In genomic region chr1:235835226-235835625, GRCh38 we compare ENCODE assay signal across 12 cellular contexts. TPM values are rescaled to one million over a fixed set of nuclear protein-coding genes. Genes with fewer than 3 reads are reported as not detected.
DNase-seq lines count a peak whose midpoint lies in the region; ATAC-seq, FAIRE-seq and TF ChIP-seq lines count a peak whose summit lies in the region.
"Had no signal": no experiment of that assay in that cellular context is flagged by ENCODE, and none has a peak within 500 bp of the region (broad histone marks: within the 10 kb centered on the region; RNA-seq: fewer than 3 reads in every experiment).

No MANE protein-coding gene starts in this region.

- no peak overlapping the region for H3K4me3 ChIP-seq in body of pancreas
- H3K4me3 ChIP-seq in spleen: no peak overlapping the region

- peak; percentile 72 for ATAC-seq in body of pancreas

- H3K36me3 ChIP-seq in body of pancreas (replicated peaks in 1 of 2; ENCODE audit: insufficient read depth in 1 of 2, low read depth in 2 of 2) (peaks cover 0 to 2% of the 10 kb centered on the region in 2 donors), spleen (peaks cover 0 to 28% (median 2%) of the 10 kb centered on the region in 6 donors)

- H3K27me3 ChIP-seq in body of pancreas: no peaks in the 10 kb centered on the region
- no peaks in the 10 kb centered on the region for H3K27me3 ChIP-seq in spleen (replicated peaks in 1 of 7)

- intact Hi-C loops in body of pancreas (cut with DNase I) (no loop called here), spleen (cut with DNase I; ENCODE audit: low total_unique reads) (no loop called here)

- H3K9me3 ChIP-seq in body of pancreas (no peaks in the 10 kb centered on the region), spleen (no peaks in the 10 kb centered on the region)

- H3K4me1 ChIP-seq in body of pancreas (peaks cover 13% of the 10 kb centered on the region), spleen (peaks cover 3 to 86% (median 36%) of the 10 kb centered on the region in 6 donors)

- 15 to 17% methylated on average over 4 of the region's 4 CpGs for WGBS in body of pancreas, 2 donors
- WGBS in spleen, 5 donors: 42 to 80% (median 58%) methylated on average over 4 of the region's 4 CpGs

- H3K27ac ChIP-seq in body of pancreas (peak overlapping the region in 3 of 4 donors; percentile 9 to 29 (median 28)), spleen (peak overlapping the region in 7 of 8 donors; percentile 12 to 52 (median 41))
- H3K27ac ChIP-seq: RWPE1 had no signal

- TF ChIP-seq POLR2A in body of pancreas (IDR thresholded peaks at IDR 0.05) (no peak), spleen (IDR thresholded peaks at IDR 0.05) (no peak)

- TF ChIP-seq CTCF in body of pancreas (IDR thresholded peaks at IDR 0.05) (no peak), spleen (IDR thresholded peaks at IDR 0.05 in 8 of 11, conservative IDR thresholded peaks at IDR 0.05 in 3 of 11) (peak in 1 of 11 experiments; percentile 15)

- peak; percentile 78 for FAIRE-seq in islet of Langerhans (lab: Jason Lieb, UNC)

- DNase-seq in EH (ENCODE audit: low read depth): peak; percentile 32
- DNase-seq in body of pancreas: peak; percentile 47 to 69 (median 58)
- DNase-seq in spleen: no peak
- no peak for DNase-seq in NCI-H1092 (lab: John Stamatoyannopoulos, UW)
- no peak for DNase-seq in NCI-H510A (lab: John Stamatoyannopoulos, UW)
- DNase-seq in T-helper 1 cell: no peak
- DNase-seq in GM19238 (ENCODE audit: insufficient read length, low spot score): no peak
- DNase-seq: activated CD4-positive, alpha-beta T cell treated with anti-CD3 and anti-CD28 coated beads, Interleukin-2, amount 50 U/mL, for 48 hours; H7; NCI-H1048 had no signal

RNA-seq across cellular contexts. Expression of gene LYST, which starts 31.5 kb away (rescaled TPM):
- total RNA-seq in body of pancreas (10 to 100 TPM; 16.5 to 21.0 TPM), spleen (100 to 1,000 TPM in 5 of 7 donors, 10 to 100 TPM in 2; 76.9 to 169 (median 109) TPM)
- 10 to 100 TPM in 1 of 3 donors, 1 to 10 TPM in 2; 9.0 to 11.8 (median 9.9) TPM for polyA plus RNA-seq in spleen

Comparison
In these comparisons a context has a peak if more than half of its experiments do, and no peak if none do; other contexts are left out.
1. DNase-seq: peak in EH (single experiment) and body of pancreas (4 of 4); none in spleen (single experiment), NCI-H1092 (single experiment), NCI-H510A (single experiment), T-helper 1 cell (0 of 5) and GM19238 (single experiment).